In genomic region chr7:121302214-121302745, GRCh38 we compare ENCODE assay signal across 9 cellular contexts. TPM values are rescaled to one million over a fixed set of nuclear protein-coding genes. Genes with fewer than 3 reads are reported as not detected.
DNase-seq lines count a peak whose midpoint lies in the region; ATAC-seq lines count a peak whose summit lies in the region.
"Had no signal": no experiment of that assay in that cellular context is flagged by ENCODE, and none has a peak within 500 bp of the region (broad histone marks: within the 10 kb centered on the region; RNA-seq: fewer than 3 reads in every experiment).

No MANE protein-coding gene starts in this region.

- ATAC-seq in GM19023 (IDR thresholded peaks at IDR 0.05; ENCODE audit: unreplicated experiment) (peak; percentile 95), HG02623 (IDR thresholded peaks at IDR 0.05; ENCODE audit: unreplicated experiment) (peak; percentile 83)

- DNase-seq in NCI-H69 (lab: John Stamatoyannopoulos, UW) (peak; percentile 48), myocyte (ENCODE audit: low read depth) (peak; percentile 68), NCI-H446 (lab: John Stamatoyannopoulos, UW) (no peak), NCI-H1436 treated with DMSO at 0.1 percent for 48 hours (lab: John Stamatoyannopoulos, UW) (no peak), KG1 (lab: John Stamatoyannopoulos, UW) (no peak)
- DNase-seq in stimulated activated CD4-positive, alpha-beta T cell treated with anti-CD3 and anti-CD28 coated beads, Interleukin-12 subunit alpha, Interleukin-12 subunit beta, amount 100 ng/mL, for 4 hours: no peak
- DNase-seq: stimulated activated CD4-positive, alpha-beta T cell treated with anti-CD3 and anti-CD28 coated beads, Interleukin-2, amount 100 ng/mL, for 48 hours had no signal

RNA-seq across cellular contexts. Expression of gene WNT16, which starts 26.5 kb away (rescaled TPM):
- 0.05 TPM in 1 of 2 replicates, not detected in the other for total RNA-seq in myocyte
- polyA plus RNA-seq in myocyte (2012): 0.06 TPM

Comparison
In these comparisons a context has a peak if more than half of its experiments do, and no peak if none do; other contexts are left out.
1. DNase-seq: peak in NCI-H69 (single experiment) and myocyte (single experiment); none in NCI-H446 (0 of 2), NCI-H1436 treated with DMSO at 0.1 percent for 48 hours (single experiment), KG1 (single experiment) and stimulated activated CD4-positive, alpha-beta T cell treated with anti-CD3 and anti-CD28 coated beads, Interleukin-12 subunit alpha, Interleukin-12 subunit beta, amount 100 ng/mL, for 4 hours (single experiment).